1 cellular context compared by ENCODE assay signal in genomic region chr19:7829561-7830271, GRCh38.
TF ChIP-seq lines count a peak whose summit lies in the region.

Gene EVI5L, plus strand, starts transcription at chr19:7830218. Its CDS starts 16,325 bp downstream, at chr19:7846543.

TF ChIP-seq in GM12878, 131 proteins besides CTCF, POLR2A, EP300 and RAD21 (continued from another document and continues in another):
- TF ChIP-seq NKRF (conservative IDR thresholded peaks at IDR 0.05) (no peak), NFXL1 (IDR thresholded peaks at IDR 0.05; ENCODE audit: borderline replicate concordance) (no peak), POU2F2 (IDR thresholded peaks at IDR 0.05; ENCODE audit: borderline replicate concordance, low read depth, low read length) (no peak), ZBTB4 (CRISPR knock-in tag; IDR thresholded peaks at IDR 0.05) (no peak), ZNF274 (IDR thresholded peaks at IDR 0.05; ENCODE audit: insufficient read depth, insufficient read length) (no peak), BACH1 (IDR thresholded peaks at IDR 0.05; ENCODE audit: borderline replicate concordance) (no peak), BCL3 (IDR thresholded peaks at IDR 0.05; ENCODE audit: borderline replicate concordance, insufficient read depth, low read depth, low read length, poor library complexity, severe bottlenecking) (no peak), TCF3 (IDR thresholded peaks at IDR 0.05; ENCODE audit: borderline replicate concordance, insufficient read depth, low read depth, low read length) (no peak), FOXK2 (IDR thresholded peaks at IDR 0.05) (peak; percentile 79), CHD1 (IDR thresholded peaks at IDR 0.05; ENCODE audit: low read depth, low read length) (no peak), CREM (IDR thresholded peaks at IDR 0.05; ENCODE audit: low read depth) (peak; percentile 96), ZBTB40 (IDR thresholded peaks at IDR 0.05; ENCODE audit: borderline replicate concordance) (peak; percentile 78; the same call in 1 of the 2 replicates), E2F4 (IDR thresholded peaks at IDR 0.05; ENCODE audit: low read depth, low read length) (no peak), USF1 (IDR thresholded peaks at IDR 0.05; ENCODE audit: borderline replicate concordance, extremely low read length, insufficient read depth, low read depth, low read length) (no peak), SIN3A (IDR thresholded peaks at IDR 0.05; ENCODE audit: low read depth, low read length) (no peak), USF2 (IDR thresholded peaks at IDR 0.05; ENCODE audit: borderline replicate concordance, low read depth, low read length) (no peak), CBX3 (IDR thresholded peaks at IDR 0.05; ENCODE audit: borderline replicate concordance, low read depth) (no peak), NRF1 (conservative IDR thresholded peaks at IDR 0.05; ENCODE audit: low read depth, low read length) (0 out of 2 replicates have a peak, but pooled peaks have one; percentile 7), E2F8 (IDR thresholded peaks at IDR 0.05; ENCODE audit: low read depth, partially characterized antibody) (no peak), ZNF622 (IDR thresholded peaks at IDR 0.05) (no peak), ZZZ3 (IDR thresholded peaks at IDR 0.05; ENCODE audit: control insufficient read depth, insufficient read length, low read depth) (no peak), IRF4 (IDR thresholded peaks at IDR 0.05; ENCODE audit: low read depth, low read length) (no peak), MAX (IDR thresholded peaks at IDR 0.05; ENCODE audit: low read depth, low read length) (no peak), JUND (IDR thresholded peaks at IDR 0.05; ENCODE audit: low read depth, low read length) (no peak), FOXM1 (IDR thresholded peaks at IDR 0.05; ENCODE audit: low read depth, low read length) (0 out of 2 replicates have a peak, but pooled peaks have one; percentile 19), CEBPZ (IDR thresholded peaks at IDR 0.05; ENCODE audit: low read depth, low read length) (peak; percentile 100), LARP7 (IDR thresholded peaks at IDR 0.05) (no peak)
